ENCODE assay signal across 21 cellular contexts in the genomic region with DNA sequence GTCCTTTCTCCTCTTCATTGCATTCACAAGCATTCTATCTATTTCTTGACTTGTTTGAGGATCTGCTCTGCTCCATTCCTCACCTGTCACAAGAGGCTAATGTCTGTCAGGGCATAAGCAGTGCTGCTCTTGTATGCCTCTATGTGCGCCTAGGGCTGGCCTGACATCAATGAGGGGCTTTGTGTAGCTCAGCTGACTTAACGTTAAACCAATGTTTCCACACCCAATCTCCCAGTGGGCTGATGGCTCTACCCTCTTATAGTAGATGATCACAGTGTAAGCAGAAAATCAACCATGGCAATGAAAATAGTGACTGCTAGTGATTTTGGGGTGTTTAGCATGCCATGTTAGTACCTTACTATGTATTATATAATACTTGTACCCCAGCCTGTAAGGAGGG.
DNase-seq lines count a peak whose midpoint lies in the region; ATAC-seq and TF ChIP-seq lines count a peak whose summit lies in the region.
"Had no signal": no experiment of that assay in that cellular context is flagged by ENCODE, and none has a peak within 500 bp of the region (broad histone marks: within the 10 kb centered on the region; RNA-seq: fewer than 3 reads in every experiment).

No MANE protein-coding gene starts in this region.

- no peaks in the 10 kb centered on the region for H3K4me1 Mint-ChIP-seq in stimulated activated effector memory CD8-positive, alpha-beta T cell treated with anti-CD3 and anti-CD28 coated beads, Interleukin-12 subunit alpha, Interleukin-12 subunit beta, amount 100 ng/mL, for 72 hours

- H3K36me3 ChIP-seq in GM23248 (ENCODE audit: low read depth) (no peaks in the 10 kb centered on the region), tibial nerve (no peaks in the 10 kb centered on the region)
- H3K36me3 ChIP-seq: BLaER1 treated with 17β-estradiol and CSF1 and Interleukin-3, amounts not matched to agents 10 nM and 100 nM had no signal

- H3K4me1 ChIP-seq in GM23248 (ENCODE audit: insufficient read depth) = no peaks in the 10 kb centered on the region
- no peaks in the 10 kb centered on the region for H3K4me1 ChIP-seq in tibial nerve

- H3K79me2 ChIP-seq in GM23248 (ENCODE audit: insufficient read depth) = no peaks in the 10 kb centered on the region

- DNase-seq in Ammon's horn (ENCODE audit: low spot score) (peak; percentile 72), GM23248 (no peak), activated gamma-delta T cell treated with Interleukin-2 at 50 U/mL for 16 hours (no peak), tibial nerve (ENCODE audit: low spot score in 2 of 2) (no peak), NCI-H226 (no peak)
- DNase-seq in stimulated activated effector memory CD8-positive, alpha-beta T cell treated with anti-CD3 and anti-CD28 coated beads, Interleukin-12 subunit alpha, Interleukin-12 subunit beta, amount 100 ng/mL, for 72 hours (ENCODE audit: low spot score in 2 of 2) = no peak
- DNase-seq: 8988T; CD8-positive, alpha-beta T cell; EL; GOT3; KBM-7; NCI-H1105 treated with DMSO at 0.1 percent for 48 hours; NCI-H1694 treated with DMSO at 0.1 percent for 48 hours; NCI-H2107; NCI-H510A treated with DMSO at 0.1 percent for 48 hours; NCI-H774 had no signal

- H3K27ac ChIP-seq in cingulate gyrus (ENCODE audit: low read depth, low read length) (peak overlapping the region; percentile 87), layer of hippocampus (ENCODE audit: low read depth, low read length) (peak overlapping the region; percentile 78), GM23248 (no peak overlapping the region), tibial nerve (no peak overlapping the region)
- H3K27ac ChIP-seq: BLaER1 treated with 17β-estradiol and CSF1 and Interleukin-3, amounts not matched to agents 10 nM and 100 nM had no signal

- no peak for TF ChIP-seq CTCF in tibial nerve (IDR thresholded peaks at IDR 0.05)

- H3K27ac Mint-ChIP-seq in stimulated activated effector memory CD8-positive, alpha-beta T cell treated with anti-CD3 and anti-CD28 coated beads, Interleukin-12 subunit alpha, Interleukin-12 subunit beta, amount 100 ng/mL, for 72 hours = no peak overlapping the region
- H3K27ac Mint-ChIP-seq: CD8-positive, alpha-beta T cell had no signal

- ATAC-seq in stimulated activated effector memory CD8-positive, alpha-beta T cell treated with anti-CD3 and anti-CD28 coated beads, Interleukin-12 subunit alpha, Interleukin-12 subunit beta, amount 100 ng/mL, for 72 hours = peak; percentile 32
- ATAC-seq: CD8-positive, alpha-beta T cell; GM12878; Right ventricle myocardium inferior had no signal

- H3K4me3 ChIP-seq in GM23248 (no peak overlapping the region), tibial nerve (no peak overlapping the region)
- H3K4me3 ChIP-seq: BLaER1 treated with 17β-estradiol and CSF1 and Interleukin-3, amounts not matched to agents 10 nM and 100 nM; GM12878 had no signal

- no peaks in the 10 kb centered on the region for H3F3A ChIP-seq in GM23248 (ENCODE audit: insufficient read depth)

- H3K36me3 Mint-ChIP-seq in stimulated activated effector memory CD8-positive, alpha-beta T cell treated with anti-CD3 and anti-CD28 coated beads, Interleukin-12 subunit alpha, Interleukin-12 subunit beta, amount 100 ng/mL, for 72 hours = no peaks in the 10 kb centered on the region
- H3K36me3 Mint-ChIP-seq: CD8-positive, alpha-beta T cell had no signal

- in situ Hi-C loops in GM23248 (cut with MboI) = no loop called here

- no peak overlapping the region for H2AFZ ChIP-seq in GM23248

- H3K27me3 ChIP-seq in layer of hippocampus (ENCODE audit: control insufficient read depth, insufficient read depth, low read length) (no peaks in the 10 kb centered on the region), GM23248 (replicated peaks; ENCODE audit: insufficient read depth) (no peaks in the 10 kb centered on the region), tibial nerve (no peaks in the 10 kb centered on the region)
- H3K27me3 ChIP-seq: BLaER1 treated with 17β-estradiol and CSF1 and Interleukin-3, amounts not matched to agents 10 nM and 100 nM had no signal

- H3K4me3 Mint-ChIP-seq in stimulated activated effector memory CD8-positive, alpha-beta T cell treated with anti-CD3 and anti-CD28 coated beads, Interleukin-12 subunit alpha, Interleukin-12 subunit beta, amount 100 ng/mL, for 72 hours = no peak overlapping the region
- H3K4me3 Mint-ChIP-seq: CD8-positive, alpha-beta T cell had no signal

- no peak for TF ChIP-seq EP300 in tibial nerve (IDR thresholded peaks at IDR 0.05)

- no peak for TF ChIP-seq POLR2A in tibial nerve (IDR thresholded peaks at IDR 0.05)

- no peak overlapping the region for H3K9ac ChIP-seq in GM23248
- H3K9ac ChIP-seq: BLaER1 treated with 17β-estradiol and CSF1 and Interleukin-3, amounts not matched to agents 10 nM and 100 nM had no signal

- peaks cover 7% of the 10 kb centered on the region for H3K9me3 Mint-ChIP-seq in stimulated activated effector memory CD8-positive, alpha-beta T cell treated with anti-CD3 and anti-CD28 coated beads, Interleukin-12 subunit alpha, Interleukin-12 subunit beta, amount 100 ng/mL, for 72 hours
- H3K9me3 Mint-ChIP-seq: CD8-positive, alpha-beta T cell had no signal

- H4K20me1 ChIP-seq in GM23248 (ENCODE audit: insufficient read depth) = no peaks in the 10 kb centered on the region
- H4K20me1 ChIP-seq: BLaER1 treated with 17β-estradiol and CSF1 and Interleukin-3, amounts not matched to agents 10 nM and 100 nM had no signal

- H3K9me3 ChIP-seq in GM23248 (ENCODE audit: low read depth) = no peaks in the 10 kb centered on the region
- no peaks in the 10 kb centered on the region for H3K9me3 ChIP-seq in tibial nerve

- no peak overlapping the region for H3K4me2 ChIP-seq in GM23248 (ENCODE audit: unreplicated experiment)

- H3K9me2 ChIP-seq in GM23248 (ENCODE audit: insufficient read depth) = no peaks in the 10 kb centered on the region

- 8 to 23% methylated on average over 2 of the region's 2 CpGs for WGBS in GM23248 (ENCODE audit: low coverage in 1 of 2, low lambda C conversion rate in 2 of 2, missing lambda C conversion rate in 2 of 2), 2 experiments
- 62 to 81% methylated on average over 2 of the region's 2 CpGs for WGBS in tibial nerve, 2 donors

Comparison
In these comparisons a context has a peak if more than half of its experiments do, and no peak if none do; other contexts are left out.
1. H3K27ac ChIP-seq: peak in cingulate gyrus (single experiment) and layer of hippocampus (single experiment); none in GM23248 (single experiment) and tibial nerve (0 of 4).